ENCODE assay signal across 28 cellular contexts in genomic region chr2:5544205-5544786, GRCh38.
"Had no signal": no experiment of that assay in that cellular context is flagged by ENCODE, and none has a peak within 500 bp of the region (broad histone marks: within the 10 kb centered on the region; RNA-seq: fewer than 3 reads in every experiment).

No MANE protein-coding gene starts in this region.

- H3K4me3 ChIP-seq: neural progenitor cell, ovary, psoas muscle, right lobe of liver, sigmoid colon, stomach, thoracic aorta, thyroid gland, transverse colon, upper lobe of right lung, uterus had no signal

- H3K4me3 Mint-ChIP-seq: natural killer cell; nephron; neural progenitor cell; stimulated activated effector memory CD8-positive, alpha-beta T cell treated with anti-CD3 and anti-CD28 coated beads, Interleukin-12 subunit alpha, Interleukin-12 subunit beta, amount 100 ng/mL, for 72 hours; stimulated activated naive B cell treated with anti-CD40 and anti-IgM and Interleukin-4, amounts not matched to agents 10 μg/mL and 1 μg/mL and 100 μg/mL, for 72 hours; stimulated activated naive CD8-positive, alpha-beta T cell treated with anti-CD3 and anti-CD28 coated beads, Interleukin-15, Interleukin-2, amounts not matched to agents 100 ng/mL and 50 ng/mL, for 24 hours; type B pancreatic cell had no signal

- H3K4me1 Mint-ChIP-seq: natural killer cell; stimulated activated effector memory CD8-positive, alpha-beta T cell treated with anti-CD3 and anti-CD28 coated beads, Interleukin-12 subunit alpha, Interleukin-12 subunit beta, amount 100 ng/mL, for 72 hours; stimulated activated naive B cell treated with anti-CD40 and anti-IgM and Interleukin-4, amounts not matched to agents 10 μg/mL and 1 μg/mL and 100 μg/mL, for 72 hours had no signal

- H3K4me1 ChIP-seq: parathyroid adenoma, psoas muscle, right lobe of liver, stomach, transverse colon, upper lobe of right lung had no signal

- H2AFZ ChIP-seq: neural progenitor cell, parathyroid adenoma had no signal

- H3K27me3 ChIP-seq: neural progenitor cell, ovary, right lobe of liver, sigmoid colon, thyroid gland, transverse colon, upper lobe of right lung, uterus had no signal

- H3K27me3 Mint-ChIP-seq: progenitor cell of endocrine pancreas; stimulated activated naive B cell treated with anti-CD40 and anti-IgM and Interleukin-4, amounts not matched to agents 10 μg/mL and 1 μg/mL and 100 μg/mL, for 72 hours; stimulated activated naive CD8-positive, alpha-beta T cell treated with anti-CD3 and anti-CD28 coated beads, Interleukin-15, Interleukin-2, amounts not matched to agents 100 ng/mL and 50 ng/mL, for 24 hours; type B pancreatic cell had no signal

- H3K27ac ChIP-seq: neural progenitor cell, ovary, parathyroid adenoma, psoas muscle, right lobe of liver, sigmoid colon, stomach, thoracic aorta, thyroid gland, transverse colon, upper lobe of right lung, uterus had no signal

- H3K36me3 Mint-ChIP-seq: natural killer cell; stimulated activated effector memory CD8-positive, alpha-beta T cell treated with anti-CD3 and anti-CD28 coated beads, Interleukin-12 subunit alpha, Interleukin-12 subunit beta, amount 100 ng/mL, for 72 hours; stimulated activated naive B cell treated with anti-CD40 and anti-IgM and Interleukin-4, amounts not matched to agents 10 μg/mL and 1 μg/mL and 100 μg/mL, for 72 hours; type B pancreatic cell had no signal

- H3K36me3 ChIP-seq: neural progenitor cell, ovary, right lobe of liver, sigmoid colon, stomach, thoracic aorta, thyroid gland, transverse colon, upper lobe of right lung, uterus had no signal

- DNase-seq: natural killer cell; occipital lobe; ovary; posterior cingulate gyrus; psoas muscle; right cardiac atrium; right lobe of liver; sigmoid colon; small intestine; stimulated activated CD4-positive, alpha-beta T cell treated with anti-CD3 and anti-CD28 coated beads, Interleukin-15, amount 100 ng/mL, for 24 hours; stimulated activated CD4-positive, alpha-beta T cell treated with anti-CD3 and anti-CD28 coated beads, Interleukin-2, amount 100 ng/mL, for 24 hours; stimulated activated CD4-positive, alpha-beta T cell treated with anti-CD3 and anti-CD28 coated beads, Interleukin-2, amount 100 ng/mL, for 48 hours; stimulated activated CD4-positive, alpha-beta T cell treated with anti-CD3 and anti-CD28 coated beads, Interleukin-4, amount 100 ng/mL, for 24 hours; stimulated activated naive B cell treated with anti-CD40 and anti-IgM and Interleukin-4, amounts not matched to agents 10 μg/mL and 1 μg/mL and 100 μg/mL, for 72 hours; stimulated activated naive CD4-positive, alpha-beta T cell treated with Interleukin-2 at 50 U/mL for 16 hours; stomach; thyroid gland; transverse colon; upper lobe of right lung; uterus had no signal

- H3K9ac ChIP-seq: neural progenitor cell, parathyroid adenoma had no signal

- H3K4me2 ChIP-seq: neural progenitor cell had no signal

- ATAC-seq: natural killer cell; psoas muscle; right cardiac atrium; right lobe of liver; stimulated activated effector memory CD8-positive, alpha-beta T cell treated with anti-CD3 and anti-CD28 coated beads, Interleukin-12 subunit alpha, Interleukin-12 subunit beta, amount 100 ng/mL, for 72 hours; stimulated activated naive B cell treated with anti-CD40 and anti-IgM and Interleukin-4, amounts not matched to agents 10 μg/mL and 1 μg/mL and 100 μg/mL, for 72 hours; upper lobe of right lung had no signal

- H3K27ac Mint-ChIP-seq: natural killer cell; nephron; neural progenitor cell; progenitor cell of endocrine pancreas; stimulated activated effector memory CD8-positive, alpha-beta T cell treated with anti-CD3 and anti-CD28 coated beads, Interleukin-12 subunit alpha, Interleukin-12 subunit beta, amount 100 ng/mL, for 72 hours; stimulated activated naive B cell treated with anti-CD40 and anti-IgM and Interleukin-4, amounts not matched to agents 10 μg/mL and 1 μg/mL and 100 μg/mL, for 72 hours; stimulated activated naive CD8-positive, alpha-beta T cell treated with anti-CD3 and anti-CD28 coated beads, Interleukin-15, Interleukin-2, amounts not matched to agents 100 ng/mL and 50 ng/mL, for 24 hours; type B pancreatic cell had no signal

- H3K79me2 ChIP-seq: parathyroid adenoma had no signal

- H3K9me3 ChIP-seq: ovary, right lobe of liver, thoracic aorta, thyroid gland, transverse colon, uterus had no signal
